ENCODE assay signal across 21 cellular contexts in the genomic region with DNA sequence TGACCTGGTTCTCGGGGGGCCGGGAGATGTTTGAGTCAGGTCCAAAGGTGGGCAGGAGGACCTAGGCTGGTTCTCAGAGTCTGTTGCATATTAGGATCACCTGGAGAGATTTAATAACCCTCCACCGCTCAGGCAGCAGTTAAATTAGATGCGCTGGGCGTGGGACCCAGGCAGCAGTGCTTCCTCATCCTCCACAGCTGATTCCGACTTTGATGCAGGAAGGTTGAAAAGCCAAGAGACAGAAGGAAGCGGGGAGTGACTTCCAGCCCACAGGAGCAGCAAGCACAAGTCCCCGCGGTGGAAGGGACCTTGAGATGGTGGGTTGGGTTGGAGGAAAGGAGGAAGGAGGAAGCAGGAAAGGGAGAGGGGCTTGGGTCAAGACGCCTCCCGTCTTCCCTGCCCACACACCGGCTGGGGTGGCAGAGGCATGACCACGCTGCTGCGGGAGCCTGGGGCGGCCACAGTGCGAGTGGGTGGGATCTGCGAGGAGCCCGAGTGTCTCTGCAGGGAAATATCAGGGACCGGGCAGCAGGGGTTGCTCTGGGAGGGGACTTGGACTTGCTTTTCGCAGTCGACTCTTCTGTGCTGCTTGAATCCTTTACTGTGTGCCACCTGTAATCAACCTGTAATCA.
"Had no signal": no experiment of that assay in that cellular context is flagged by ENCODE, and none has a peak within 500 bp of the region (broad histone marks: within the 10 kb centered on the region; RNA-seq: fewer than 3 reads in every experiment).

No MANE protein-coding gene starts in this region.

- H3K9me3 Mint-ChIP-seq: activated CD4-positive, alpha-beta memory T cell treated with anti-CD3 and anti-CD28 coated beads, Interleukin-2, amount 10 ng/mL, durations not matched to agents 7 days and 5 days; activated CD4-positive, alpha-beta T cell treated with anti-CD3 and anti-CD28 coated beads, Interleukin-2, amount 10 ng/mL, durations not matched to agents 7 days and 5 days; activated naive CD4-positive, alpha-beta T cell treated with anti-CD3 and anti-CD28 coated beads, Interleukin-2, amount 10 ng/mL, durations not matched to agents 7 days and 5 days; activated naive CD8-positive, alpha-beta T cell treated with anti-CD3 and anti-CD28 coated beads, Interleukin-2, amount 10 ng/mL, durations not matched to agents 7 days and 5 days; activated T-cell treated with anti-CD3 and anti-CD28 coated beads, Interleukin-2, amount 50 U/mL, for 24 hours; central memory CD8-positive, alpha-beta T cell; endodermal cell; naive thymus-derived CD4-positive, alpha-beta T cell; WTC11 had no signal

- H3K36me3 Mint-ChIP-seq: activated naive CD4-positive, alpha-beta T cell treated with anti-CD3 and anti-CD28 coated beads, Interleukin-2, amount 10 ng/mL, durations not matched to agents 7 days and 5 days; activated naive CD8-positive, alpha-beta T cell treated with anti-CD3 and anti-CD28 coated beads, Interleukin-2, amount 10 ng/mL, durations not matched to agents 7 days and 5 days; naive thymus-derived CD4-positive, alpha-beta T cell; WTC11 had no signal

- DNase-seq: activated CD4-positive, alpha-beta T cell treated with anti-CD3 and anti-CD28 coated beads for 1 hour; activated gamma-delta T cell; stimulated activated naive CD4-positive, alpha-beta T cell treated with Interleukin-2 at 50 U/mL for 16 hours; T-helper 17 cell; T1000 had no signal

- H3K27me3 ChIP-seq: right atrium auricular region had no signal

- H3K9me3 ChIP-seq: breast epithelium, esophagus muscularis mucosa, heart right ventricle, right atrium auricular region, tibial nerve had no signal

- H3K4me1 Mint-ChIP-seq: activated CD4-positive, alpha-beta T cell treated with anti-CD3 and anti-CD28 coated beads, Interleukin-2, amount 10 ng/mL, durations not matched to agents 7 days and 5 days; activated naive CD4-positive, alpha-beta T cell treated with anti-CD3 and anti-CD28 coated beads, Interleukin-2, amount 10 ng/mL, durations not matched to agents 7 days and 5 days; central memory CD8-positive, alpha-beta T cell had no signal

- H3K27ac Mint-ChIP-seq: activated CD4-positive, alpha-beta memory T cell treated with anti-CD3 and anti-CD28 coated beads, Interleukin-2, amount 10 ng/mL, durations not matched to agents 7 days and 5 days; activated CD4-positive, alpha-beta T cell treated with anti-CD3 and anti-CD28 coated beads, Interleukin-2, amount 10 ng/mL, durations not matched to agents 7 days and 5 days; activated naive CD4-positive, alpha-beta T cell treated with anti-CD3 and anti-CD28 coated beads, Interleukin-2, amount 10 ng/mL, durations not matched to agents 7 days and 5 days; activated naive CD8-positive, alpha-beta T cell treated with anti-CD3 and anti-CD28 coated beads, Interleukin-2, amount 10 ng/mL, durations not matched to agents 7 days and 5 days; activated T-cell treated with anti-CD3 and anti-CD28 coated beads, Interleukin-2, amount 50 U/mL, for 24 hours; endodermal cell; naive thymus-derived CD4-positive, alpha-beta T cell; T-helper 17 cell; WTC11 had no signal

- H3K4me1 ChIP-seq: breast epithelium, foreskin keratinocyte, parathyroid adenoma had no signal

- H3K79me2 ChIP-seq: parathyroid adenoma had no signal

- H3K4me3 ChIP-seq: breast epithelium, esophagus muscularis mucosa, heart right ventricle, right atrium auricular region, tibial nerve had no signal

- H3K27ac ChIP-seq: breast epithelium, foreskin keratinocyte, parathyroid adenoma, right atrium auricular region, tibial nerve had no signal

- ATAC-seq: T-helper 17 cell had no signal

- H3K9ac ChIP-seq: parathyroid adenoma had no signal

- H3K36me3 ChIP-seq: breast epithelium, esophagus muscularis mucosa, heart right ventricle, right atrium auricular region, tibial nerve had no signal

- H3K27me3 Mint-ChIP-seq: activated CD4-positive, alpha-beta memory T cell treated with anti-CD3 and anti-CD28 coated beads, Interleukin-2, amount 10 ng/mL, durations not matched to agents 7 days and 5 days had no signal

- H3K4me3 Mint-ChIP-seq: activated CD4-positive, alpha-beta memory T cell treated with anti-CD3 and anti-CD28 coated beads, Interleukin-2, amount 10 ng/mL, durations not matched to agents 7 days and 5 days; activated CD4-positive, alpha-beta T cell treated with anti-CD3 and anti-CD28 coated beads, Interleukin-2, amount 10 ng/mL, durations not matched to agents 7 days and 5 days; activated naive CD4-positive, alpha-beta T cell treated with anti-CD3 and anti-CD28 coated beads, Interleukin-2, amount 10 ng/mL, durations not matched to agents 7 days and 5 days; activated naive CD8-positive, alpha-beta T cell treated with anti-CD3 and anti-CD28 coated beads, Interleukin-2, amount 10 ng/mL, durations not matched to agents 7 days and 5 days; activated T-cell treated with anti-CD3 and anti-CD28 coated beads, Interleukin-2, amount 50 U/mL, for 24 hours; central memory CD8-positive, alpha-beta T cell; endodermal cell; naive thymus-derived CD4-positive, alpha-beta T cell; T-helper 17 cell; WTC11 had no signal
